11 cellular contexts compared by ENCODE assay signal in the genomic region with DNA sequence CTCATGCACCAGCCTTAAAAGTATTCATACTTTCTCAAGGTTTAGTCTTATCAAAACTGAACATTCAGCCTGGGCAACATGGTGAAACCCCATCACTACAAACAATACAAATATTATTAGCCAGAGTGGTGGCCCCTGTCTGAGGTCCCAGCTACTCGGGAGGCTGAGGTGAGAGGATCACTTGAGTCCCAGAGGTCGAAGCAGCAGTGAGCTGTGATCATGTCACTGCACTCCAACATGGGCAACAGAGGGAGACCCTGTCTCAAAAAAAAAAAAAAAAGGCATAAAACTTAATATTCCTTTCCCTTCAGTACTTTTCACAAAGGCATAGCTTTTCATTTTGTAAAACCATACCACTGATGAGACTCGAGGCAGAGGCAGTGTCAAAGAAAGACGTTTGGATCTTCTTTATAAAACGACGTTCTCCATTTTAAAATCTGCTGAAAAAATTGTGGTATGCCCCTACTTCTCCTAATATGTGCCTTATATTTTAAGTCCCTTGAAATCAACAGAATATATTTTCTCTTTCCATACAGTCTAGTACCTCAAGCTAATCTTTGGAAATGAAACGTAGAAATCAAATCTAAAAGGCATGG. TPM values are rescaled to one million over a fixed set of nuclear protein-coding genes. Genes with fewer than 3 reads are reported as not detected.
A peak's percentile ranks its signal among the peaks of the same experiment; 100 is the strongest.
DNase-seq lines count a peak whose midpoint lies in the region; ATAC-seq and TF ChIP-seq lines count a peak whose summit lies in the region.
"Had no signal": no experiment of that assay in that cellular context is flagged by ENCODE, and none has a peak within 500 bp of the region (broad histone marks: within the 10 kb centered on the region; RNA-seq: fewer than 3 reads in every experiment).

No MANE protein-coding gene starts in this region.

- no peaks in the 10 kb centered on the region for H3K9me3 ChIP-seq in CD4-positive, alpha-beta memory T cell (ENCODE audit: control insufficient read depth in 1 of 2, low read length in 2 of 2)
- H3K9me3 ChIP-seq in HUES64 (ENCODE audit: insufficient read depth, low read depth, low read length): no peaks in the 10 kb centered on the region
- no peaks in the 10 kb centered on the region for H3K9me3 ChIP-seq in liver (ENCODE audit: control insufficient read depth in 4 of 4, low read length in 3 of 4)

- peaks cover 39% of the 10 kb centered on the region for H3K4me1 ChIP-seq in CD4-positive, alpha-beta memory T cell (ENCODE audit: insufficient read depth, low read length)
- H3K4me1 ChIP-seq in HUES64 (ENCODE audit: insufficient read depth, low read length) (peaks cover 7% of the 10 kb centered on the region; the same call in 1 of the 2 replicates), liver (ENCODE audit: control insufficient read depth in 4 of 4, insufficient read depth in 4 of 4, low read length in 3 of 4) (peaks cover 0 to 24% (median 5%) of the 10 kb centered on the region in 4 donors)

- 79% methylated on average over 7 of the region's 7 CpGs for WGBS in HUES64
- 32% methylated on average over 7 of the region's 7 CpGs for WGBS in liver

- no peaks in the 10 kb centered on the region for H3K9me3 Mint-ChIP-seq in CD4-positive, alpha-beta memory T cell
- no peaks in the 10 kb centered on the region for H3K9me3 Mint-ChIP-seq in activated CD8-positive, alpha-beta T cell treated with anti-CD3 and anti-CD28 coated beads, Interleukin-2, amount 10 ng/mL, durations not matched to agents 7 days and 5 days (ENCODE audit: insufficient read depth)

- peaks cover 0 to 2% of the 10 kb centered on the region in 2 donors for H3K27me3 Mint-ChIP-seq in CD4-positive, alpha-beta memory T cell
- H3K27me3 Mint-ChIP-seq in activated CD8-positive, alpha-beta T cell treated with anti-CD3 and anti-CD28 coated beads, Interleukin-2, amount 10 ng/mL, durations not matched to agents 7 days and 5 days (ENCODE audit: low read depth): no peaks in the 10 kb centered on the region

- peaks cover 8 to 36% of the 10 kb centered on the region in 2 donors for H3K36me3 Mint-ChIP-seq in CD4-positive, alpha-beta memory T cell
- peaks cover 40% of the 10 kb centered on the region for H3K36me3 Mint-ChIP-seq in activated CD8-positive, alpha-beta T cell treated with anti-CD3 and anti-CD28 coated beads, Interleukin-2, amount 10 ng/mL, durations not matched to agents 7 days and 5 days (ENCODE audit: low read depth)

- ATAC-seq in activated CD8-positive, alpha-beta T cell treated with anti-CD3 and anti-CD28 coated beads, Interleukin-2, amount 10 ng/mL, durations not matched to agents 7 days and 5 days: no peak
- ATAC-seq in GM19467 (IDR thresholded peaks at IDR 0.05; ENCODE audit: unreplicated experiment) (no peak), GM18519 (IDR thresholded peaks at IDR 0.05; ENCODE audit: low FRiP score, unreplicated experiment) (no peak)

- H3K4me3 Mint-ChIP-seq in CD4-positive, alpha-beta memory T cell: peak overlapping the region; percentile 54 to 99 (median 94)
- H3K4me3 Mint-ChIP-seq in activated CD8-positive, alpha-beta T cell treated with anti-CD3 and anti-CD28 coated beads, Interleukin-2, amount 10 ng/mL, durations not matched to agents 7 days and 5 days: peak overlapping the region; percentile 90

- peak overlapping the region; percentile 15 to 100 (median 68) for H3K27ac Mint-ChIP-seq in CD4-positive, alpha-beta memory T cell
- peak overlapping the region; percentile 96 for H3K27ac Mint-ChIP-seq in activated CD8-positive, alpha-beta T cell treated with anti-CD3 and anti-CD28 coated beads, Interleukin-2, amount 10 ng/mL, durations not matched to agents 7 days and 5 days

- no peaks in the 10 kb centered on the region for H3K27me3 ChIP-seq in CD4-positive, alpha-beta memory T cell (ENCODE audit: insufficient read depth, low read length)
- H3K27me3 ChIP-seq in HUES64 (ENCODE audit: insufficient read depth, low read length) (no peaks in the 10 kb centered on the region), liver (ENCODE audit: control insufficient read depth in 4 of 4, insufficient read depth in 4 of 4, low read length in 3 of 4) (no peaks in the 10 kb centered on the region)

- no peaks in the 10 kb centered on the region for H3K36me3 ChIP-seq in CD4-positive, alpha-beta memory T cell (ENCODE audit: insufficient read depth, low read length)
- H3K36me3 ChIP-seq in HUES64 (ENCODE audit: insufficient read depth, low read length): peaks cover 34% of the 10 kb centered on the region
- H3K36me3 ChIP-seq in liver (ENCODE audit: control insufficient read depth in 4 of 4, insufficient read depth in 3 of 4, low read depth in 1 of 4, low read length in 3 of 4): peaks cover 2 to 17% (median 8%) of the 10 kb centered on the region in 4 donors

- H3K27ac ChIP-seq in CD4-positive, alpha-beta memory T cell (ENCODE audit: low read depth, low read length): no peak overlapping the region
- no peak overlapping the region for H3K27ac ChIP-seq in HUES64 (ENCODE audit: low read depth, low read length)
- peak overlapping the region; percentile 90 to 96 for H3K27ac ChIP-seq in liver (ENCODE audit: low read depth in 1 of 2, low read length in 2 of 2)

- no peak for DNase-seq in CD4-positive, alpha-beta memory T cell
- DNase-seq in activated CD8-positive, alpha-beta T cell treated with anti-CD3 and anti-CD28 coated beads, Interleukin-2, amount 10 ng/mL, durations not matched to agents 7 days and 5 days: no peak
- no peak for DNase-seq in HuH-7.5 (ENCODE audit: low spot score)
- DNase-seq in NCI-H774 (lab: John Stamatoyannopoulos, UW): no peak
- DNase-seq: activated CD4-positive, CD25-positive, alpha-beta regulatory T cell; cerebellar nuclear complex; DMS79 treated with DMSO at 0.1 percent for 48 hours had no signal

- H3K9ac ChIP-seq in HUES64 (ENCODE audit: low read depth, low read length): peak overlapping the region; percentile 77; the same call in 1 of the 2 replicates
- peak overlapping the region; percentile 98 to 100 for H3K9ac ChIP-seq in liver (ENCODE audit: low read depth in 1 of 2, low read length in 2 of 2)

- peak in 1 of 2 donors; percentile 2 for TF ChIP-seq RAD21 in liver (IDR thresholded peaks at IDR 0.05)

- intact Hi-C loops in CD4-positive, alpha-beta memory T cell (cut with micrococcal nuclease): loop anchor here (2.0 kb wide), 1 partner anchor 13 kb away; no protein-coding TSS in a partner anchor

- POLR2A ChIA-PET in CD4-positive, alpha-beta memory T cell (lab: Charles Lee; ENCODE audit: partially characterized antibody): interaction anchor here (1.3 to 2.9 kb wide), 3 partner anchors 10 to 22 kb away, joined by 5 to 15 read pairs (median 5); a partner anchor contains a TSS
- POLR2A ChIA-PET in activated CD8-positive, alpha-beta T cell treated with anti-CD3 and anti-CD28 coated beads, Interleukin-2, amount 10 ng/mL, durations not matched to agents 7 days and 5 days (lab: Charles Lee): interaction anchor here (4.3 kb wide), 1 partner anchor 11 kb away, joined by 56 read pairs; a partner anchor contains a TSS

- TF ChIP-seq CTCF in liver (IDR thresholded peaks at IDR 0.05; ENCODE audit: low read depth, low read length, missing input control): no peak

- CTCF ChIA-PET in CD4-positive, alpha-beta memory T cell (lab: Charles Lee; ENCODE audit: partially characterized antibody): interaction anchor here (0.6 to 1.9 kb wide), 4 partner anchors 10 to 21 kb away, joined by 3 to 6 read pairs (median 4); no protein-coding TSS in a partner anchor
- CTCF ChIA-PET in activated CD8-positive, alpha-beta T cell treated with anti-CD3 and anti-CD28 coated beads, Interleukin-2, amount 10 ng/mL, durations not matched to agents 7 days and 5 days (lab: Charles Lee): no interaction called here

- peak overlapping the region in 1 of 2 donors; percentile 88 for H3K4me3 ChIP-seq in CD4-positive, alpha-beta memory T cell (ENCODE audit: low read length in 2 of 2)
- H3K4me3 ChIP-seq in HUES64 (ENCODE audit: low read length) (peak overlapping the region; percentile 74), liver (ENCODE audit: low read depth in 1 of 3, low read length in 3 of 3) (peak overlapping the region; percentile 65 to 100 (median 99))

- H3K4me1 Mint-ChIP-seq in CD4-positive, alpha-beta memory T cell: peaks cover 25 to 57% (median 32%) of the 10 kb centered on the region in 4 donors
- peaks cover 41% of the 10 kb centered on the region for H3K4me1 Mint-ChIP-seq in activated CD8-positive, alpha-beta T cell treated with anti-CD3 and anti-CD28 coated beads, Interleukin-2, amount 10 ng/mL, durations not matched to agents 7 days and 5 days (ENCODE audit: low read depth)

TF ChIP-seq in liver, 16 proteins besides CTCF, POLR2A, EP300 and RAD21:
- no peak for TF ChIP-seq RXRA (IDR thresholded peaks at IDR 0.05)
- TF ChIP-seq TAF1 (conservative IDR thresholded peaks at IDR 0.05): peak; percentile 52
TF ChIP-seq in liver: peak in this region for 1.

RNA-seq across cellular contexts. Expression of a gene that starts 1.9 kb away (rescaled TPM):
- 10 to 100 TPM; 41.6 to 43.4 TPM for total RNA-seq in CD4-positive, alpha-beta memory T cell
- polyA plus RNA-seq in CD4-positive, alpha-beta memory T cell: 10 to 100 TPM in 1 of 2 donors, 1 to 10 TPM in 1; 5.5 to 10.6 TPM
- 9.5 TPM for polyA plus RNA-seq in HUES64 (2013, experiment 1 of 2)
- 11.2 TPM for polyA plus RNA-seq in HUES64 (2013, experiment 2 of 2)
- total RNA-seq in activated CD8-positive, alpha-beta T cell treated with anti-CD3 and anti-CD28 coated beads, Interleukin-2, amount 10 ng/mL, durations not matched to agents 7 days and 5 days: 10 to 100 TPM; 21.2 to 24.6 TPM
- 10 to 100 TPM; 17.1 to 47.6 TPM for total RNA-seq in liver
- 10 to 100 TPM; 16.3 to 32.9 TPM for polyA plus RNA-seq in liver

RNA-seq across cellular contexts. Expression of a gene that starts 9.8 kb away (rescaled TPM):
- total RNA-seq in CD4-positive, alpha-beta memory T cell: 10 to 100 TPM; 13.1 to 14.1 TPM
- polyA plus RNA-seq in CD4-positive, alpha-beta memory T cell: 1 to 10 TPM; 1.1 to 1.4 TPM
- 29.9 TPM for polyA plus RNA-seq in HUES64 (2013, experiment 1 of 2)
- 35.1 TPM for polyA plus RNA-seq in HUES64 (2013, experiment 2 of 2)
- total RNA-seq in activated CD8-positive, alpha-beta T cell treated with anti-CD3 and anti-CD28 coated beads, Interleukin-2, amount 10 ng/mL, durations not matched to agents 7 days and 5 days: 1 to 10 TPM; 9.1 TPM
- 10 to 100 TPM; 18.6 to 19.5 TPM for total RNA-seq in liver
- 1 to 10 TPM; 5.2 to 6.0 TPM for polyA plus RNA-seq in liver

Comparison
In these comparisons a context has a peak if more than half of its experiments do, and no peak if none do; other contexts are left out.
1. H3K27ac ChIP-seq: peak in liver (2 of 2); none in CD4-positive, alpha-beta memory T cell (single experiment) and HUES64 (single experiment).